Comparison of ENCODE assay signal across 1 cellular context in the genomic region with DNA sequence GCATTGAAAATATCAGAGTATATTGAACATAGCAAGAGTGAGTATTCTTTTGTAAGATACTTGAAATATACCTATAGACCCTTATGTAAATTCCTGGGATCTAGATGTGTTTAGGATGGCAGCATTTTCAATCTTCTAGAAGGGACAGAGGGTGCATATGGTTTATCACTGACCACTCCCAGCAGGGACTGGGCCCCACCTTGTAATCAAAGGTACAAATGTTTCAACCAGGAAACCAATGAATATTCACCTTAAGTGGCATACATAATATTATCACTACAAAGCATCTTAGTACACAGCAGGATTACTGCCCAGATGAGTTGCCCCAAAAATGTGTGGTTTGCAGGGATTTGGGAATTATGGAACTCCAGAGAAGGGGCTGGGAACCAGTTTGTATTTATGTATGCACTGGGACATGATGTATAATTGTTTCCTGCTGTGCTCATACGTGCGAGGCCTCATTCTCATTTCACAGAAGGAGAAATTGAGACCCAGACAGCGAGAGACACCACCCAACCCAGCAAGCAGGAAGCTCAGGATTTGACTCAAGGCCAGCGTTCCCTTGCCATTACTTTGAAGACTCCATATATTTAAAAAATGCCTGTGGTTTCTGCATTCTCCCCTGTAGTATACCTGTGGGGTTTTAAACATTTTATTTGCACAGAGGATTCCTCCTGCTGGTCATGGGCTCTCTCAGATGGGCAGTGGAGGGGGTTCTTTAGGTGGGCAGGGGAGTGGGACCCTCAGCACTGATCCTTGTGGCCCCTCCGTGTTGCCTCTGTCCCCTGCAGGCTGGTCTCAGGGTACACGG.
TF ChIP-seq lines count a peak whose summit lies in the region.

No MANE protein-coding gene starts in this region.

TF ChIP-seq in GM23338, 12 proteins besides CTCF, POLR2A, EP300 and RAD21:
- no peak for TF ChIP-seq ZNF462 (CRISPR knock-in tag; IDR thresholded peaks at IDR 0.05)
